ENCODE assay signal across 30 cellular contexts in the genomic region with DNA sequence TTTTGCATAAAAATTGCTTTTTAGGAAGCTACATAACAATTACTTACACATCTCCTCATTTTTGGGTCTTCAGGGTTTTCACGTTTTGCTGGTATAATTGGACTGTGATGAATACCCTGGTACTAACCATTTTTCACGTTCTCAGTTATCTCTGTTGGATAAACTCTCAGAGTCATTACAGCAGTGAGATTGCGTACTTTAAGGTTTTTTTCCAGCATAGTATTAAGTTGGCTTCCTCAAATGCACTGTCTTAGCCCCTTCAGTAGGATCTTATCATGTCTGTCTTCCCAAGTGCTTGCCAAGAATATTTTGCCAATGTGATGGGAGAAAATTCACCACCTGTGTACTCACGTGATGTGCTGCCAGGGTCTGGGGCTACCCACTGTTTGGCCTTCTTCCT.
"Had no signal": no experiment of that assay in that cellular context is flagged by ENCODE, and none has a peak within 500 bp of the region (broad histone marks: within the 10 kb centered on the region; RNA-seq: fewer than 3 reads in every experiment).

No MANE protein-coding gene starts in this region.

- H3K36me3 Mint-ChIP-seq: activated CD8-positive, alpha-beta memory T cell treated with anti-CD3 and anti-CD28 coated beads, Interleukin-2, amount 10 ng/mL, durations not matched to agents 7 days and 5 days; activated naive CD4-positive, alpha-beta T cell treated with anti-CD3 and anti-CD28 coated beads, Interleukin-2, amount 10 ng/mL, durations not matched to agents 7 days and 5 days; activated naive CD8-positive, alpha-beta T cell; brain had no signal

- H3K4me3 Mint-ChIP-seq: activated CD4-positive, alpha-beta memory T cell treated with anti-CD3 and anti-CD28 coated beads, Interleukin-2, amount 10 ng/mL, durations not matched to agents 7 days and 5 days; activated CD8-positive, alpha-beta memory T cell treated with anti-CD3 and anti-CD28 coated beads, Interleukin-2, amount 10 ng/mL, durations not matched to agents 7 days and 5 days; activated naive CD4-positive, alpha-beta T cell treated with anti-CD3 and anti-CD28 coated beads, Interleukin-2, amount 10 ng/mL, durations not matched to agents 7 days and 5 days; activated naive CD8-positive, alpha-beta T cell; activated naive CD8-positive, alpha-beta T cell treated with anti-CD3 and anti-CD28 coated beads, Interleukin-2, amount 50 U/mL, for 24 hours had no signal

- H3K4me3 ChIP-seq: MG63, SJCRH30, SK-N-MC had no signal

- H3K9me3 Mint-ChIP-seq: activated CD4-positive, alpha-beta memory T cell treated with anti-CD3 and anti-CD28 coated beads, Interleukin-2, amount 10 ng/mL, durations not matched to agents 7 days and 5 days; activated naive CD4-positive, alpha-beta T cell treated with anti-CD3 and anti-CD28 coated beads, Interleukin-2, amount 10 ng/mL, durations not matched to agents 7 days and 5 days; activated naive CD8-positive, alpha-beta T cell treated with anti-CD3 and anti-CD28 coated beads, Interleukin-2, amount 50 U/mL, for 24 hours had no signal

- H3K27ac ChIP-seq: SJCRH30, SK-N-MC, WERI-Rb-1 had no signal

- H3K4me1 ChIP-seq: SJCRH30 had no signal

- DNase-seq: activated CD4-positive, alpha-beta memory T cell treated with anti-CD3 and anti-CD28 coated beads, Interleukin-2, amount 10 ng/mL, durations not matched to agents 7 days and 5 days; activated CD4-positive, alpha-beta T cell treated with anti-CD3 and anti-CD28 coated beads for 1 hour; activated CD4-positive, alpha-beta T cell treated with anti-CD3 and anti-CD28 coated beads for 48 hours; activated CD4-positive, CD25-positive, alpha-beta regulatory T cell; activated CD8-positive, alpha-beta memory T cell treated with anti-CD3 and anti-CD28 coated beads for 24 hours; activated CD8-positive, alpha-beta memory T cell treated with anti-CD3 and anti-CD28 coated beads, Interleukin-2, amount 10 ng/mL, durations not matched to agents 7 days and 5 days; activated CD8-positive, alpha-beta memory T cell treated with anti-CD3 and anti-CD28 coated beads, Interleukin-2, amount 50 U/mL, for 48 hours; activated effector memory CD4-positive, alpha-beta T cell treated with Interleukin-2 at 50 U/mL for 16 hours; activated naive CD4-positive, alpha-beta T cell treated with anti-CD3 and anti-CD28 coated beads, Interleukin-2, amount 10 ng/mL, durations not matched to agents 7 days and 5 days; activated naive CD8-positive, alpha-beta T cell treated with anti-CD3 and anti-CD28 coated beads, Interleukin-2, amount 50 U/mL, for 24 hours; activated T-cell treated with anti-CD3 and anti-CD28 coated beads, Interleukin-2, amount 50 U/mL, for 48 hours; anterior cingulate cortex; Kasumi-1; KG1; MG63; NCI-H1048; NCI-H1105 treated with DMSO at 0.1 percent for 48 hours; NCI-H1436; NCI-H1694; NCI-H1930; NCI-H2081 treated with DMSO at 0.1 percent for 48 hours; NCI-H345; NCI-H524 treated with DMSO at 0.1 percent for 48 hours; SJCRH30; T1000; WERI-Rb-1 had no signal

- H3K36me3 ChIP-seq: MG63, SJCRH30, WERI-Rb-1 had no signal

- H3K4me1 Mint-ChIP-seq: activated CD4-positive, alpha-beta memory T cell treated with anti-CD3 and anti-CD28 coated beads, Interleukin-2, amount 10 ng/mL, durations not matched to agents 7 days and 5 days; activated CD8-positive, alpha-beta memory T cell treated with anti-CD3 and anti-CD28 coated beads, Interleukin-2, amount 10 ng/mL, durations not matched to agents 7 days and 5 days; activated naive CD4-positive, alpha-beta T cell treated with anti-CD3 and anti-CD28 coated beads, Interleukin-2, amount 10 ng/mL, durations not matched to agents 7 days and 5 days; activated naive CD8-positive, alpha-beta T cell treated with anti-CD3 and anti-CD28 coated beads, Interleukin-2, amount 50 U/mL, for 24 hours had no signal

- H3K27ac Mint-ChIP-seq: activated CD4-positive, alpha-beta memory T cell treated with anti-CD3 and anti-CD28 coated beads, Interleukin-2, amount 10 ng/mL, durations not matched to agents 7 days and 5 days; activated CD8-positive, alpha-beta memory T cell treated with anti-CD3 and anti-CD28 coated beads, Interleukin-2, amount 10 ng/mL, durations not matched to agents 7 days and 5 days; activated naive CD4-positive, alpha-beta T cell treated with anti-CD3 and anti-CD28 coated beads, Interleukin-2, amount 10 ng/mL, durations not matched to agents 7 days and 5 days; activated naive CD8-positive, alpha-beta T cell; activated naive CD8-positive, alpha-beta T cell treated with anti-CD3 and anti-CD28 coated beads, Interleukin-2, amount 50 U/mL, for 24 hours had no signal

- ATAC-seq: activated CD8-positive, alpha-beta memory T cell treated with anti-CD3 and anti-CD28 coated beads, Interleukin-2, amount 10 ng/mL, durations not matched to agents 7 days and 5 days; activated naive CD8-positive, alpha-beta T cell treated with anti-CD3 and anti-CD28 coated beads, Interleukin-2, amount 50 U/mL, for 24 hours; Panc1 had no signal

- H3K27me3 ChIP-seq: MG63, SJCRH30 had no signal

- H3K9me3 ChIP-seq: MG63, SJCRH30 had no signal

- H3K27me3 Mint-ChIP-seq: activated CD4-positive, alpha-beta memory T cell treated with anti-CD3 and anti-CD28 coated beads, Interleukin-2, amount 10 ng/mL, durations not matched to agents 7 days and 5 days; activated CD8-positive, alpha-beta memory T cell treated with anti-CD3 and anti-CD28 coated beads, Interleukin-2, amount 10 ng/mL, durations not matched to agents 7 days and 5 days; activated naive CD4-positive, alpha-beta T cell treated with anti-CD3 and anti-CD28 coated beads, Interleukin-2, amount 10 ng/mL, durations not matched to agents 7 days and 5 days; activated naive CD8-positive, alpha-beta T cell; activated naive CD8-positive, alpha-beta T cell treated with anti-CD3 and anti-CD28 coated beads, Interleukin-2, amount 50 U/mL, for 24 hours had no signal
